ENCODE assay signal across 8 cellular contexts in the genomic region with DNA sequence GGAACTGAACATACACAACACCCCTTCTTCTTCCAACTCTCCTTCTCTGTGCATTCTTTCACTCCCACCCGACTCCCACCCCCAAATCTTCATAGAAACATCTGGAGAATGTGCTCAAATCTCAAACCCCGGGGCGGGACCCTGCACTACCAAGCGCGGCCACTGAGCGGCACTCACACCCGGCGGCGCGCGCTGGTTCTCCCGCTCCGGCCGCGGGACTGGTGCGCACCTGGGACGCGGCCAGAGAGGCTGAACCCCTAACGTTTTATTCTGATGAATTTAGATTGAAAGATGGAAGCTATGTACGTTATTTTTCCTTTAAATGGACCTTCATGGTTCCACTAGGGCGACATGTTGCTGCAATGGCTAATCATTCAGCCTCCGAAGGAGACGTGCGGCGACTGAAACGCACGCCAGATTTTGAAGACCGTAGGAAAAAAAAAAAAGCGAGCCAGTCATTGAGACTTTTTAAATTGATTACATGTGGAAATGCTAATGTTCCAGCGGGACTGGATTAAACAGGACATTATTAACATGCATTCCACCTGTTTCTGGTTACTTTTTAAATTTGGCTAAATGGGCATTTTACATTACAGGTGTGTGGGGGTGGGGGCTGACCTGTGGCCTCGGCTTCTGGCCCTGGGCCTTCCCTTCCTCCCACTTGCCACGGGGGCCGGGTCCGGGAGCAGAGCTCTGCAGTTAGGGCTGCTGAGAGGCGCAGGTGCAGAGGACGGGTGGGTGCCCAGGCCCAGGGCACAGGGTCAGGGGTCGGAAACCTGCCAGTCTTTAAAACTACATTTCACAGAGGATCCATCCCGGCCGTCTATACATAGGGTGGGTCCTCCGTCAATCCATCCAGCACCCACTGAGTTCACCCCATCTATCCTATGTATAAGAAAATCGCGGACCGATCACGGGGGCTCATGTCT.
DNase-seq lines count a peak whose midpoint lies in the region; ATAC-seq lines count a peak whose summit lies in the region.

No MANE protein-coding gene starts in this region.

- no peak overlapping the region for H3K4me3 Mint-ChIP-seq in central memory CD8-positive, alpha-beta T cell

- peaks cover 4% of the 10 kb centered on the region for H3K36me3 Mint-ChIP-seq in central memory CD8-positive, alpha-beta T cell (ENCODE audit: insufficient read depth)

- H3K27ac Mint-ChIP-seq in central memory CD8-positive, alpha-beta T cell (ENCODE audit: low read depth) = no peak overlapping the region

- H3K27me3 Mint-ChIP-seq in central memory CD8-positive, alpha-beta T cell = peaks cover 20% of the 10 kb centered on the region

- peak; percentile 70 for ATAC-seq in GM18502 (IDR thresholded peaks at IDR 0.05; ENCODE audit: poor library complexity, unreplicated experiment)
- peak; percentile 68 for ATAC-seq in HG03432 (IDR thresholded peaks at IDR 0.05; ENCODE audit: unreplicated experiment)
- peak; percentile 28 for ATAC-seq in central memory CD8-positive, alpha-beta T cell (replicated peaks; ENCODE audit: extremely low read depth, poor library complexity, severe bottlenecking)
- peak; percentile 98 for ATAC-seq in left lobe of liver
- no peak for ATAC-seq in HG03565 (IDR thresholded peaks at IDR 0.05; ENCODE audit: unreplicated experiment)

- no peaks in the 10 kb centered on the region for H3K9me3 Mint-ChIP-seq in central memory CD8-positive, alpha-beta T cell

- H3K4me1 Mint-ChIP-seq in central memory CD8-positive, alpha-beta T cell = peaks cover 9% of the 10 kb centered on the region

- DNase-seq in activated CD4-positive, CD25-positive, alpha-beta regulatory T cell treated with anti-CD3 and anti-CD28 coated beads, Interleukin-2, amount 50 U/mL, for 16 hours (ENCODE audit: low read depth, low spot score) = peak; percentile 31
- peak; percentile 23 to 54 for DNase-seq in central memory CD8-positive, alpha-beta T cell (ENCODE audit: low spot score in 2 of 2)
- DNase-seq in left lobe of liver (ENCODE audit: low spot score) = peak; percentile 73
- peak; percentile 26 to 56 (median 53) for DNase-seq in stimulated activated CD4-positive, alpha-beta T cell treated with anti-CD3 and anti-CD28 coated beads, TNF-alpha, amount 100 ng/mL, for 48 hours (ENCODE audit: low read depth in 3 of 3)
- DNase-seq in NCI-H345 (lab: John Stamatoyannopoulos, UW) = no peak
